7 cellular contexts compared by ENCODE assay signal in the genomic region with DNA sequence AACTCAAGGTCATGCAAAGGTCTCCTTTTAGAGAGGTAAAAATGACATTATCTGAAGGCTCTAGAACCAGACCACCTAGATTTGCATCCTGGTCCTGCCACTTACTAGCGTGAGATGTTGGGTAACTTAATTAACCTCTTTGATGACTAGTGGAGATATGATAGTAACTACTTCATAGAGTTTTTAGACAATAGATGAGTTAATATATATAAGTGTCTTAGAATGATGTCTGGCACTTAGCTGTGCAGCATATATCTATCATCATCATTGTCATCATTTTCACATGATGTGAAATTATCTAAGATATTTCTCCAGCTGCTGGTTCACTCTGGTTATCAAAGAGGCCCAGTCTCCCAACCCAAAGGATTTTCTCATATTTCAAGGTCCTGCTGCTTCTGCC.
"Had no signal": no experiment of that assay in that cellular context is flagged by ENCODE, and none has a peak within 500 bp of the region (broad histone marks: within the 10 kb centered on the region; RNA-seq: fewer than 3 reads in every experiment).

No MANE protein-coding gene starts in this region.

- H3K27ac ChIP-seq: HL-60, KMS-11 had no signal

- ATAC-seq: HepG2, K562 had no signal

- H3K4me2 ChIP-seq: KMS-11 had no signal

- H3K4me3 ChIP-seq: K562 had no signal

- DNase-seq: IMR-90, KBM-7, KG1 had no signal

- H3K9ac ChIP-seq: KMS-11 had no signal
